1 cellular context compared by ENCODE assay signal in genomic region chr20:34343458-34344255, GRCh38.
TF ChIP-seq lines count a peak whose summit lies in the region.

No MANE protein-coding gene starts in this region.

TF ChIP-seq in HepG2, 621 proteins besides CTCF, POLR2A, EP300 and RAD21 (continued from another document):
- TF ChIP-seq, protein P1, sequence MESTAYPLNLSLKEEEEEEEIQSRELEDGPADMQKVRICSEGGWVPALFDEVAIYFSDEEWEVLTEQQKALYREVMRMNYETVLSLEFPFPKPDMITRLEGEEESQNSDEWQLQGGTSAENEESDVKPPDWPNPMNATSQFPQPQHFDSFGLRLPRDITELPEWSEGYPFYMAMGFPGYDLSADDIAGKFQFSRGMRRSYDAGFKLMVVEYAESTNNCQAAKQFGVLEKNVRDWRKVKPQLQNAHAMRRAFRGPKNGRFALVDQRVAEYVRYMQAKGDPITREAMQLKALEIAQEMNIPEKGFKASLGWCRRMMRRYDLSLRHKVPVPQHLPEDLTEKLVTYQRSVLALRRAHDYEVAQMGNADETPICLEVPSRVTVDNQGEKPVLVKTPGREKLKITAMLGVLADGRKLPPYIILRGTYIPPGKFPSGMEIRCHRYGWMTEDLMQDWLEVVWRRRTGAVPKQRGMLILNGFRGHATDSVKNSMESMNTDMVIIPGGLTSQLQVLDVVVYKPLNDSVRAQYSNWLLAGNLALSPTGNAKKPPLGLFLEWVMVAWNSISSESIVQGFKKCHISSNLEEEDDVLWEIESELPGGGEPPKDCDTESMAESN (CRISPR knock-in tag; conservative IDR thresholded peaks at IDR 0.05) = no peak
- TF ChIP-seq ZNF264 (CRISPR knock-in tag; IDR thresholded peaks at IDR 0.05) = 0 out of 2 replicates have a peak, but pooled peaks have one; percentile 42
- TF ChIP-seq GMEB1 (CRISPR knock-in tag; IDR thresholded peaks at IDR 0.05; ENCODE audit: borderline replicate concordance) = no peak
- peak; percentile 80; the same call in 1 of the 2 replicates for TF ChIP-seq ZBTB26 (CRISPR knock-in tag; IDR thresholded peaks at IDR 0.05; ENCODE audit: borderline replicate concordance)
- no peak for TF ChIP-seq PAX8 (CRISPR knock-in tag; IDR thresholded peaks at IDR 0.05; ENCODE audit: borderline replicate concordance)
- TF ChIP-seq, protein P2, sequence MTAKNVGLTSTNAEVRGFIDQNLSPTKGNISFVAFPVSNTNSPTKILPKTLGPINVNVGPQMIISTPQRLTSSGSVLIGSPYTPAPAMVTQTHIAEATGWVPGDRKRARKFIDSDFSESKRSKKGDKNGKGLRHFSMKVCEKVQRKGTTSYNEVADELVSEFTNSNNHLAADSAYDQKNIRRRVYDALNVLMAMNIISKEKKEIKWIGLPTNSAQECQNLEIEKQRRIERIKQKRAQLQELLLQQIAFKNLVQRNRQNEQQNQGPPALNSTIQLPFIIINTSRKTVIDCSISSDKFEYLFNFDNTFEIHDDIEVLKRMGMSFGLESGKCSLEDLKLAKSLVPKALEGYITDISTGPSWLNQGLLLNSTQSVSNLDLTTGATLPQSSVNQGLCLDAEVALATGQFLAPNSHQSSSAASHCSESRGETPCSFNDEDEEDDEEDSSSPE (CRISPR knock-in tag; IDR thresholded peaks at IDR 0.05) = no peak
- TF ChIP-seq RBAK (CRISPR knock-in tag; IDR thresholded peaks at IDR 0.05) = no peak
- TF ChIP-seq DPF2 (CRISPR knock-in tag; IDR thresholded peaks at IDR 0.05; ENCODE audit: borderline replicate concordance, low read depth) = 0 out of 2 replicates have a peak, but pooled peaks have one; percentile 46
- TF ChIP-seq SNAPC2 (CRISPR knock-in tag; IDR thresholded peaks at IDR 0.05) = no peak
- no peak for TF ChIP-seq ZNF546 (CRISPR knock-in tag; conservative IDR thresholded peaks at IDR 0.05)
- TF ChIP-seq CREM (IDR thresholded peaks at IDR 0.05) = peak; percentile 29; the same call in 1 of the 2 replicates
- TF ChIP-seq CREM (CRISPR knock-in tag; IDR thresholded peaks at IDR 0.05) = no peak
- TF ChIP-seq, protein P3, sequence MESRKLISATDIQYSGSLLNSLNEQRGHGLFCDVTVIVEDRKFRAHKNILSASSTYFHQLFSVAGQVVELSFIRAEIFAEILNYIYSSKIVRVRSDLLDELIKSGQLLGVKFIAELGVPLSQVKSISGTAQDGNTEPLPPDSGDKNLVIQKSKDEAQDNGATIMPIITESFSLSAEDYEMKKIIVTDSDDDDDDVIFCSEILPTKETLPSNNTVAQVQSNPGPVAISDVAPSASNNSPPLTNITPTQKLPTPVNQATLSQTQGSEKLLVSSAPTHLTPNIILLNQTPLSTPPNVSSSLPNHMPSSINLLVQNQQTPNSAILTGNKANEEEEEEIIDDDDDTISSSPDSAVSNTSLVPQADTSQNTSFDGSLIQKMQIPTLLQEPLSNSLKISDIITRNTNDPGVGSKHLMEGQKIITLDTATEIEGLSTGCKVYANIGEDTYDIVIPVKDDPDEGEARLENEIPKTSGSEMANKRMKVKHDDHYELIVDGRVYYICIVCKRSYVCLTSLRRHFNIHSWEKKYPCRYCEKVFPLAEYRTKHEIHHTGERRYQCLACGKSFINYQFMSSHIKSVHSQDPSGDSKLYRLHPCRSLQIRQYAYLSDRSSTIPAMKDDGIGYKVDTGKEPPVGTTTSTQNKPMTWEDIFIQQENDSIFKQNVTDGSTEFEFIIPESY (CRISPR knock-in tag; IDR thresholded peaks at IDR 0.05) = no peak
- peak; percentile 44; the same call in 1 of the 2 replicates for TF ChIP-seq SPEN (CRISPR knock-in tag; IDR thresholded peaks at IDR 0.05; ENCODE audit: low read depth)
- no peak for TF ChIP-seq NCOA2 (CRISPR knock-in tag; IDR thresholded peaks at IDR 0.05)
- no peak for TF ChIP-seq CBFB (CRISPR knock-in tag; IDR thresholded peaks at IDR 0.05)
- TF ChIP-seq IRF1 (CRISPR knock-in tag; IDR thresholded peaks at IDR 0.05; ENCODE audit: low read depth) = no peak
- no peak for TF ChIP-seq POLR2G (IDR thresholded peaks at IDR 0.05; ENCODE audit: low read depth, low read length)
- no peak for TF ChIP-seq NR2F2 (IDR thresholded peaks at IDR 0.05; ENCODE audit: borderline replicate concordance, low read depth)
- TF ChIP-seq BHLHE40 (IDR thresholded peaks at IDR 0.05; ENCODE audit: low read length) = no peak
- no peak for TF ChIP-seq ELK4 (CRISPR knock-in tag; IDR thresholded peaks at IDR 0.05; ENCODE audit: borderline replicate concordance)
- TF ChIP-seq ZNF124 (CRISPR knock-in tag; IDR thresholded peaks at IDR 0.05) = no peak
- peak; percentile 26; the same call in 1 of the 2 replicates for TF ChIP-seq ZMYM4 (CRISPR knock-in tag; IDR thresholded peaks at IDR 0.05)
- TF ChIP-seq, protein P4, sequence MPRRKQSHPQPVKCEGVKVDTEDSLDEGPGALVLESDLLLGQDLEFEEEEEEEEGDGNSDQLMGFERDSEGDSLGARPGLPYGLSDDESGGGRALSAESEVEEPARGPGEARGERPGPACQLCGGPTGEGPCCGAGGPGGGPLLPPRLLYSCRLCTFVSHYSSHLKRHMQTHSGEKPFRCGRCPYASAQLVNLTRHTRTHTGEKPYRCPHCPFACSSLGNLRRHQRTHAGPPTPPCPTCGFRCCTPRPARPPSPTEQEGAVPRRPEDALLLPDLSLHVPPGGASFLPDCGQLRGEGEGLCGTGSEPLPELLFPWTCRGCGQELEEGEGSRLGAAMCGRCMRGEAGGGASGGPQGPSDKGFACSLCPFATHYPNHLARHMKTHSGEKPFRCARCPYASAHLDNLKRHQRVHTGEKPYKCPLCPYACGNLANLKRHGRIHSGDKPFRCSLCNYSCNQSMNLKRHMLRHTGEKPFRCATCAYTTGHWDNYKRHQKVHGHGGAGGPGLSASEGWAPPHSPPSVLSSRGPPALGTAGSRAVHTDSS (CRISPR knock-in tag; conservative IDR thresholded peaks at IDR 0.05) = 0 out of 2 replicates have a peak, but pooled peaks have one; percentile 69
- TF ChIP-seq ZNF350 (CRISPR knock-in tag; IDR thresholded peaks at IDR 0.05; ENCODE audit: borderline replicate concordance, low read depth) = 0 out of 2 replicates have a peak, but pooled peaks have one; percentile 48
- TF ChIP-seq MIXL1 (CRISPR knock-in tag; IDR thresholded peaks at IDR 0.05) = no peak
- TF ChIP-seq, protein P5, sequence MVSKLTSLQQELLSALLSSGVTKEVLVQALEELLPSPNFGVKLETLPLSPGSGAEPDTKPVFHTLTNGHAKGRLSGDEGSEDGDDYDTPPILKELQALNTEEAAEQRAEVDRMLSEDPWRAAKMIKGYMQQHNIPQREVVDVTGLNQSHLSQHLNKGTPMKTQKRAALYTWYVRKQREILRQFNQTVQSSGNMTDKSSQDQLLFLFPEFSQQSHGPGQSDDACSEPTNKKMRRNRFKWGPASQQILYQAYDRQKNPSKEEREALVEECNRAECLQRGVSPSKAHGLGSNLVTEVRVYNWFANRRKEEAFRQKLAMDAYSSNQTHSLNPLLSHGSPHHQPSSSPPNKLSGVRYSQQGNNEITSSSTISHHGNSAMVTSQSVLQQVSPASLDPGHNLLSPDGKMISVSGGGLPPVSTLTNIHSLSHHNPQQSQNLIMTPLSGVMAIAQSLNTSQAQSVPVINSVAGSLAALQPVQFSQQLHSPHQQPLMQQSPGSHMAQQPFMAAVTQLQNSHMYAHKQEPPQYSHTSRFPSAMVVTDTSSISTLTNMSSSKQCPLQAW (CRISPR knock-in tag; IDR thresholded peaks at IDR 0.05) = peak; percentile 65; the same call in 1 of the 2 replicates
- no peak; the same call in 1 of the 2 replicates for TF ChIP-seq GABPB1 (CRISPR knock-in tag; IDR thresholded peaks at IDR 0.05)
- TF ChIP-seq TSC22D2 (CRISPR knock-in tag; IDR thresholded peaks at IDR 0.05; ENCODE audit: borderline replicate concordance) = no peak; the same call in 1 of the 2 replicates
- TF ChIP-seq TBX3 (IDR thresholded peaks at IDR 0.05; ENCODE audit: borderline replicate concordance) = no peak
